In the genomic region with DNA sequence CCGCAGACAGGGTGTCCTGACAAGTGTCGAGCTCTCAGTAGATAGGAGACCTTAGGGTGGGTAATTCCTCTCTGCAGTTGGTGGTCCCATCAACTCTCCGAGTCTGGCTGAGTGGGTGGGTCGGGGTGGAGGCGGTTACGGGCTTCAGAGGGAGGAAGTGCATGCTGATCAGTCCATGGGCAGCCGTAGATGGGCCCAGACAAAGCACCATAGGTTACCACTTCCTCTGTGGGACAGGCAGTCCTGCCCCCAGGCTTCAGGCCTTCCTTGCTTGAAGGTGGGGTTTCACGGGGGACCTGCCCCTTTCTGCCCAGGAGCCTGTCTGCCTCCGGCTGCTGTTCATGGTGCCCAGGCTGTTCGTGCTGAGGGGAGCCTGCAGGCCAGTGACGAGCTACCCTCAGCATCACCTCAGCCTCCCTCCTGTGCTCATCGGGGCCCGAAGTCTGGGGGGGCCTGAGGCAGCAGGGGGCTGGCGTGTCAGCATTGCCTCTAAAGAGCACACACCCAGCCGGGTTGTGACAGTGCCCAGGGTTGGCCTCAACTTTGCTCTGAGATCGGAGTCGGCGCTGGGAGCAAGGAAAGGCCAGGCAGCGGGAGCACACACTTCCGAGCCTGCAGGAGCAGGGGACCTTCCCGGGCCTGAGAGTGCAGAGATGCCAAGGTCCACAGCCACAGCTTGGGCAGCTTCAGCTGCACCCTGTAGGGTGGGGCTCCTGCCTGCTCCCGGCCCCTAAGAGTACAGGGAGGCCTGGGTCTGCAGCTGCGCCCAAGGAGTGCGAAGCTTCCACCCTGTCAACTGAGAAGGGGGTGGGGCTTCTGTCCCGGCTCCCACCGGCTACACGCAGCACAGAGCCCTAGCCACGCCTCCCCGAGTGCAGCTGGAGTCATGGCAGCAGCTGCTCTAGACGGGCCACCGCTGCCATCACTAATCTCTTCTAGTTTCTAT, we compare ENCODE assay signal across 11 cellular contexts.
DNase-seq lines count a peak whose midpoint lies in the region; ATAC-seq, FAIRE-seq and TF ChIP-seq lines count a peak whose summit lies in the region.
"Had no signal": no experiment of that assay in that cellular context is flagged by ENCODE, and none has a peak within 500 bp of the region (broad histone marks: within the 10 kb centered on the region; RNA-seq: fewer than 3 reads in every experiment).

No MANE protein-coding gene starts in this region.

- peaks cover 0 to 10% (median 0%) of the 10 kb centered on the region in 3 donors for H3K4me1 ChIP-seq in pancreas

- DNase-seq in ELF-1 (ENCODE audit: low read depth, low spot score) = peak; percentile 74
- peak; percentile 18 for DNase-seq in NCI-H2107 (lab: John Stamatoyannopoulos, UW)
- peak; percentile 8 for DNase-seq in endothelial cell (ENCODE audit: low spot score)
- peak; percentile 73 to 90 (median 80) for DNase-seq in pancreas
- no peak for DNase-seq in posterior vena cava (ENCODE audit: low spot score)
- DNase-seq in NCI-H345 treated with DMSO at 0.1 percent for 48 hours (lab: John Stamatoyannopoulos, UW; ENCODE audit: unreplicated experiment) = no peak
- DNase-seq in activated naive CD4-positive, alpha-beta T cell treated with anti-CD3 and anti-CD28 coated beads, Interleukin-2, amount 10 ng/mL, durations not matched to agents 7 days and 5 days = no peak
- DNase-seq: naive B cell, T-helper 1 cell had no signal

- H3K36me3 ChIP-seq in pancreas = no peaks in the 10 kb centered on the region

- peaks cover 2% of the 10 kb centered on the region for H3K27me3 Mint-ChIP-seq in endothelial cell (ENCODE audit: unreplicated experiment)
- H3K27me3 Mint-ChIP-seq in activated naive CD4-positive, alpha-beta T cell treated with anti-CD3 and anti-CD28 coated beads, Interleukin-2, amount 10 ng/mL, durations not matched to agents 7 days and 5 days = no peaks in the 10 kb centered on the region
- H3K27me3 Mint-ChIP-seq: naive B cell had no signal

- WGBS in pancreas, 2 donors = 66 to 69% methylated on average over 31 of the region's 31 CpGs

- H3K4me1 Mint-ChIP-seq in endothelial cell (ENCODE audit: unreplicated experiment) = peaks cover 2% of the 10 kb centered on the region
- no peaks in the 10 kb centered on the region for H3K4me1 Mint-ChIP-seq in activated naive CD4-positive, alpha-beta T cell treated with anti-CD3 and anti-CD28 coated beads, Interleukin-2, amount 10 ng/mL, durations not matched to agents 7 days and 5 days
- H3K4me1 Mint-ChIP-seq: naive B cell had no signal

- CTCF ChIA-PET in activated naive CD4-positive, alpha-beta T cell treated with anti-CD3 and anti-CD28 coated beads, Interleukin-2, amount 10 ng/mL, durations not matched to agents 7 days and 5 days (lab: Charles Lee) = no interaction called here

- H3K27ac ChIP-seq in pancreas = no peak overlapping the region

- no peak for FAIRE-seq in pancreas (lab: Jason Lieb, UNC)
- FAIRE-seq: endothelial cell of umbilical vein had no signal

- no peak for TF ChIP-seq CTCF in endothelial cell (IDR thresholded peaks at IDR 0.05; ENCODE audit: unreplicated experiment)
- no peak for TF ChIP-seq CTCF in pancreas (IDR thresholded peaks at IDR 0.05)

- no peak overlapping the region for H3K4me3 ChIP-seq in pancreas

- no peaks in the 10 kb centered on the region for H3K27me3 ChIP-seq in pancreas

- no peaks in the 10 kb centered on the region for H3K9me3 ChIP-seq in pancreas

- ATAC-seq in pancreas (peak; percentile 93 to 95 (median 94)), GM21737 (IDR thresholded peaks at IDR 0.05; ENCODE audit: unreplicated experiment) (no peak)

- H3K9me3 Mint-ChIP-seq in endothelial cell (ENCODE audit: unreplicated experiment) = no peaks in the 10 kb centered on the region
- no peaks in the 10 kb centered on the region for H3K9me3 Mint-ChIP-seq in activated naive CD4-positive, alpha-beta T cell treated with anti-CD3 and anti-CD28 coated beads, Interleukin-2, amount 10 ng/mL, durations not matched to agents 7 days and 5 days

- H3K4me3 Mint-ChIP-seq in endothelial cell (ENCODE audit: unreplicated experiment) = no peak overlapping the region
- no peak overlapping the region for H3K4me3 Mint-ChIP-seq in activated naive CD4-positive, alpha-beta T cell treated with anti-CD3 and anti-CD28 coated beads, Interleukin-2, amount 10 ng/mL, durations not matched to agents 7 days and 5 days
- H3K4me3 Mint-ChIP-seq: naive B cell had no signal

- H3K27ac Mint-ChIP-seq in endothelial cell (ENCODE audit: unreplicated experiment) = no peak overlapping the region
- H3K27ac Mint-ChIP-seq in activated naive CD4-positive, alpha-beta T cell treated with anti-CD3 and anti-CD28 coated beads, Interleukin-2, amount 10 ng/mL, durations not matched to agents 7 days and 5 days = no peak overlapping the region
- H3K27ac Mint-ChIP-seq: naive B cell had no signal

- H3K36me3 Mint-ChIP-seq in endothelial cell (ENCODE audit: low read depth, unreplicated experiment) = peaks cover 4% of the 10 kb centered on the region
- no peaks in the 10 kb centered on the region for H3K36me3 Mint-ChIP-seq in activated naive CD4-positive, alpha-beta T cell treated with anti-CD3 and anti-CD28 coated beads, Interleukin-2, amount 10 ng/mL, durations not matched to agents 7 days and 5 days
- H3K36me3 Mint-ChIP-seq: naive B cell had no signal

- intact Hi-C loops in pancreas (cut with DNase I) (no loop called here), posterior vena cava (cut with DNase I) (no loop called here)

Comparison
In these comparisons a context has a peak if more than half of its experiments do, and no peak if none do; other contexts are left out.
1. DNase-seq: peak in ELF-1 (single experiment), NCI-H2107 (single experiment), endothelial cell (single experiment) and pancreas (6 of 6); none in posterior vena cava (single experiment), NCI-H345 treated with DMSO at 0.1 percent for 48 hours (single experiment) and activated naive CD4-positive, alpha-beta T cell treated with anti-CD3 and anti-CD28 coated beads, Interleukin-2, amount 10 ng/mL, durations not matched to agents 7 days and 5 days (single experiment).